In genomic region chr3:128950223-128950938, GRCh38 we compare ENCODE assay signal across 1 cellular context.
TF ChIP-seq lines count a peak whose summit lies in the region.

No MANE protein-coding gene starts in this region.

TF ChIP-seq in H1, 55 proteins besides CTCF, POLR2A, EP300 and RAD21:
- TF ChIP-seq RNF2 (IDR thresholded peaks at IDR 0.05; ENCODE audit: borderline replicate concordance, low read depth, low read length, missing control alignments, poor library complexity, severe bottlenecking) = no peak
- no peak for TF ChIP-seq SP1 (IDR thresholded peaks at IDR 0.05; ENCODE audit: low read depth, low read length)
- TF ChIP-seq BACH1 (IDR thresholded peaks at IDR 0.05; ENCODE audit: low read length) = no peak
- TF ChIP-seq JUN (IDR thresholded peaks at IDR 0.05; ENCODE audit: low read depth, low read length) = no peak
- TF ChIP-seq TBP (IDR thresholded peaks at IDR 0.05; ENCODE audit: low read depth, low read length) = no peak
- TF ChIP-seq MAX (IDR thresholded peaks at IDR 0.05) = no peak
TF ChIP-seq in H1: peak in this region for 0.
